Comparison of ENCODE assay signal across 8 cellular contexts in the genomic region with DNA sequence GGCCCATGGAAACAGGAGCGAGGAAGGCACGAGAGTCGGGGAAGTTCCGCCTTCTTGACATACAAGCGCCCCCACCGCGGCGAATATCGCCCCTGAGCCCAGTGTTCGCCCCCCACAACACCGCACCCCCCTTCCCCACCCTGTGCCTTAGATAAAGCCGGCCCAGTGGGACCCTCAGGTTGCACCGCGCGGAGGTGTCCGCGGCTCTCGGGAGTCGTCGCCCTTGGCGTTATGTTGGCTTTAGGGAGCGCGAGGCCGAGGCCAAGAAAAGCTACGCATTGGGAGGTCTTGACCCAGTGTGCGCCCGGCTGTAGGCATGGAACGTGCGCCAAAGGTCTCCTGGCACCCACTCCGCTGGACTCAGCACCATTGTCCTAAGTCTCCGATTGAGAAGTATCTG. TPM values are rescaled to one million over a fixed set of nuclear protein-coding genes. Genes with fewer than 3 reads are reported as not detected.
A peak's percentile ranks its signal among the peaks of the same experiment; 100 is the strongest.
DNase-seq lines count a peak whose midpoint lies in the region; ATAC-seq lines count a peak whose summit lies in the region.

No MANE protein-coding gene starts in this region.

- no peaks in the 10 kb centered on the region for H3K9me3 ChIP-seq in endocrine pancreas (ENCODE audit: control insufficient read depth, low read length)
- H3K9me3 ChIP-seq in muscle layer of colon (ENCODE audit: low read length) = peaks cover 25% of the 10 kb centered on the region

- H3K27ac ChIP-seq in muscle layer of colon (ENCODE audit: low read depth, low read length) (peak overlapping the region; percentile 63), urinary bladder (ENCODE audit: low read depth) (no peak overlapping the region)

- H3K4me3 ChIP-seq in endocrine pancreas (ENCODE audit: control insufficient read depth, insufficient read depth, low read length) = no peak overlapping the region
- H3K4me3 ChIP-seq in muscle layer of colon (ENCODE audit: low read depth in 1 of 2, low read length in 2 of 2) = peak overlapping the region; percentile 59 to 82
- H3K4me3 ChIP-seq in urinary bladder (ENCODE audit: low read depth, low read length) = peak overlapping the region; percentile 50

- CTCF ChIA-PET in activated naive CD4-positive, alpha-beta T cell treated with anti-CD3 and anti-CD28 coated beads for 36 hours (lab: Charles Lee) = no interaction called here

- H3K4me3 Mint-ChIP-seq in activated naive CD4-positive, alpha-beta T cell treated with anti-CD3 and anti-CD28 coated beads for 36 hours = peak overlapping the region; percentile 95

- H3K4me1 Mint-ChIP-seq in activated naive CD4-positive, alpha-beta T cell treated with anti-CD3 and anti-CD28 coated beads for 36 hours (ENCODE audit: low read depth) = peaks cover 18% of the 10 kb centered on the region

- no peak for DNase-seq in activated naive CD4-positive, alpha-beta T cell treated with anti-CD3 and anti-CD28 coated beads for 36 hours
- DNase-seq in activated naive CD4-positive, alpha-beta T cell treated with anti-CD3 and anti-CD28 coated beads, Interleukin-2, amount 50 U/mL, for 16 hours = no peak
- no peak for DNase-seq in GM19238 (ENCODE audit: insufficient read length, low spot score)
- no peak for DNase-seq in KG1 (lab: John Stamatoyannopoulos, UW)

- peak overlapping the region; percentile 48 for H3K9ac ChIP-seq in endocrine pancreas (ENCODE audit: control insufficient read depth, insufficient read depth, low read length)
- H3K9ac ChIP-seq in muscle layer of colon (ENCODE audit: low read length) = no peak overlapping the region

- H3K27me3 ChIP-seq in endocrine pancreas (ENCODE audit: control insufficient read depth, insufficient read depth, low read length) (no peaks in the 10 kb centered on the region), muscle layer of colon (ENCODE audit: control insufficient read depth in 1 of 2, insufficient read depth in 2 of 2, low read length in 2 of 2) (no peaks in the 10 kb centered on the region)

- H3K9me3 Mint-ChIP-seq in activated naive CD4-positive, alpha-beta T cell treated with anti-CD3 and anti-CD28 coated beads for 36 hours = peaks cover 35% of the 10 kb centered on the region

- no peak for ATAC-seq in GM18520 (IDR thresholded peaks at IDR 0.05; ENCODE audit: unreplicated experiment)

- H3K4me1 ChIP-seq in endocrine pancreas (ENCODE audit: control insufficient read depth, insufficient read depth, low read length) (no peaks in the 10 kb centered on the region), muscle layer of colon (ENCODE audit: insufficient read depth, low read length) (peaks cover 15% of the 10 kb centered on the region), urinary bladder (ENCODE audit: insufficient read depth) (no peaks in the 10 kb centered on the region)

- peaks cover 44% of the 10 kb centered on the region for H3K36me3 Mint-ChIP-seq in activated naive CD4-positive, alpha-beta T cell treated with anti-CD3 and anti-CD28 coated beads for 36 hours (ENCODE audit: low read depth)

- peak overlapping the region; percentile 88 for H3K27ac Mint-ChIP-seq in activated naive CD4-positive, alpha-beta T cell treated with anti-CD3 and anti-CD28 coated beads for 36 hours

- 11% methylated on average over 31 of the region's 31 CpGs for WGBS in urinary bladder

- intact Hi-C loops in activated naive CD4-positive, alpha-beta T cell treated with anti-CD3 and anti-CD28 coated beads for 36 hours (cut with micrococcal nuclease) = loop anchor here (1.0 to 5.0 kb wide), 12 partner anchors 11 to 257 kb away; a partner anchor contains a TSS

- no peaks in the 10 kb centered on the region for H3K27me3 Mint-ChIP-seq in activated naive CD4-positive, alpha-beta T cell treated with anti-CD3 and anti-CD28 coated beads for 36 hours (ENCODE audit: low read depth)

- peaks cover 13% of the 10 kb centered on the region for H3K36me3 ChIP-seq in endocrine pancreas (ENCODE audit: control insufficient read depth, insufficient read depth, low read length)
- H3K36me3 ChIP-seq in muscle layer of colon (ENCODE audit: insufficient read depth, low read length) = peaks cover 16% of the 10 kb centered on the region
- H3K36me3 ChIP-seq in urinary bladder (ENCODE audit: insufficient read depth) = peaks cover 6% of the 10 kb centered on the region

RNA-seq across cellular contexts. Expression of a gene that starts 0.6 kb away (rescaled TPM):
- total RNA-seq in activated naive CD4-positive, alpha-beta T cell treated with anti-CD3 and anti-CD28 coated beads for 36 hours = 1 to 10 TPM; 2.8 to 2.9 TPM
- 11.9 TPM for total RNA-seq in urinary bladder
- polyA plus RNA-seq in urinary bladder = 2.3 TPM

RNA-seq across cellular contexts. Expression of a gene that starts 10.9 kb away (rescaled TPM):
- total RNA-seq in activated naive CD4-positive, alpha-beta T cell treated with anti-CD3 and anti-CD28 coated beads for 36 hours = 1 to 10 TPM; 5.8 to 6.2 TPM
- total RNA-seq in urinary bladder = 6.6 TPM
- polyA plus RNA-seq in urinary bladder = 5.4 TPM

RNA-seq across cellular contexts. Expression of a gene that starts 26.3 kb away (rescaled TPM):
- 1 to 10 TPM; 2.4 to 3.0 TPM for total RNA-seq in activated naive CD4-positive, alpha-beta T cell treated with anti-CD3 and anti-CD28 coated beads for 36 hours
- total RNA-seq in urinary bladder = 9.5 TPM
- polyA plus RNA-seq in urinary bladder = 8.6 TPM

RNA-seq across cellular contexts. Expression of a gene that starts 32.1 kb away (rescaled TPM):
- 1 to 10 TPM; 3.4 to 4.8 TPM for total RNA-seq in activated naive CD4-positive, alpha-beta T cell treated with anti-CD3 and anti-CD28 coated beads for 36 hours
- 13.6 TPM for total RNA-seq in urinary bladder
- polyA plus RNA-seq in urinary bladder = 18.5 TPM

RNA-seq across cellular contexts. Expression of a gene that starts 35.6 kb away (rescaled TPM):
- 1 to 10 TPM; 2.6 to 2.9 TPM for total RNA-seq in activated naive CD4-positive, alpha-beta T cell treated with anti-CD3 and anti-CD28 coated beads for 36 hours
- 6.0 TPM for total RNA-seq in urinary bladder
- polyA plus RNA-seq in urinary bladder = 16.2 TPM
